Comparison of ENCODE assay signal across 13 cellular contexts in genomic region chr22:46844606-46845210, GRCh38.
DNase-seq lines count a peak whose midpoint lies in the region; ATAC-seq and TF ChIP-seq lines count a peak whose summit lies in the region.
"Had no signal": no experiment of that assay in that cellular context is flagged by ENCODE, and none has a peak within 500 bp of the region (broad histone marks: within the 10 kb centered on the region; RNA-seq: fewer than 3 reads in every experiment).

No MANE protein-coding gene starts in this region.

- intact Hi-C loops in mucosa of descending colon (cut with DNase I, micrococcal nuclease), result no loop called here

- H3K27me3 ChIP-seq in MG63 (no peaks in the 10 kb centered on the region), suprapubic skin (no peaks in the 10 kb centered on the region)
- H3K27me3 ChIP-seq: body of pancreas had no signal

- ATAC-seq in effector memory CD8-positive, alpha-beta T cell (replicated peaks), result no peak
- ATAC-seq in mucosa of descending colon (peak; percentile 9), GM19328 (IDR thresholded peaks at IDR 0.05; ENCODE audit: unreplicated experiment) (no peak)
- ATAC-seq: activated CD8-positive, alpha-beta T cell treated with anti-CD3 and anti-CD28 coated beads, Interleukin-2, amount 10 ng/mL, durations not matched to agents 7 days and 5 days; body of pancreas had no signal

- no peaks in the 10 kb centered on the region; the same call in 1 of the 2 replicates for H3K9me3 ChIP-seq in MG63
- H3K9me3 ChIP-seq in mucosa of descending colon, result no peaks in the 10 kb centered on the region
- no peaks in the 10 kb centered on the region for H3K9me3 ChIP-seq in suprapubic skin
- H3K9me3 ChIP-seq: body of pancreas, prostate gland had no signal

- no peak for TF ChIP-seq POLR2A in suprapubic skin (IDR thresholded peaks at IDR 0.05)

- no peak overlapping the region for H3K4me3 Mint-ChIP-seq in effector memory CD8-positive, alpha-beta T cell
- H3K4me3 Mint-ChIP-seq: activated CD8-positive, alpha-beta T cell treated with anti-CD3 and anti-CD28 coated beads, Interleukin-2, amount 10 ng/mL, durations not matched to agents 7 days and 5 days; memory B cell had no signal

- no peaks in the 10 kb centered on the region for H3K9me3 Mint-ChIP-seq in effector memory CD8-positive, alpha-beta T cell
- H3K9me3 Mint-ChIP-seq: memory B cell had no signal

- H3K27ac ChIP-seq in suprapubic skin, result no peak overlapping the region
- H3K27ac ChIP-seq: body of pancreas, prostate gland had no signal

- DNase-seq in MG63, result no peak
- DNase-seq in effector memory CD8-positive, alpha-beta T cell, result no peak
- DNase-seq in mucosa of descending colon, result no peak
- peak in 1 of 2 donors; percentile 71 for DNase-seq in suprapubic skin (ENCODE audit: low spot score in 2 of 2)
- no peak for DNase-seq in NCI-H2171 (lab: John Stamatoyannopoulos, UW)
- no peak for DNase-seq in mesenteric fat pad (ENCODE audit: low spot score)
- DNase-seq: activated CD8-positive, alpha-beta T cell treated with anti-CD3 and anti-CD28 coated beads, Interleukin-2, amount 10 ng/mL, durations not matched to agents 7 days and 5 days; body of pancreas; NCI-H1048; stimulated activated CD8-positive, alpha-beta memory T cell treated with anti-CD3 and anti-CD28 coated beads, Interleukin-4, amount 100 ng/mL, for 48 hours had no signal

- peaks cover 11% of the 10 kb centered on the region for H3K36me3 Mint-ChIP-seq in effector memory CD8-positive, alpha-beta T cell (ENCODE audit: insufficient read depth)

- peak overlapping the region; percentile 28 to 42 for H3K27ac Mint-ChIP-seq in effector memory CD8-positive, alpha-beta T cell
- H3K27ac Mint-ChIP-seq: activated CD8-positive, alpha-beta T cell treated with anti-CD3 and anti-CD28 coated beads, Interleukin-2, amount 10 ng/mL, durations not matched to agents 7 days and 5 days; memory B cell had no signal

- no peaks in the 10 kb centered on the region for H3K27me3 Mint-ChIP-seq in effector memory CD8-positive, alpha-beta T cell
- H3K27me3 Mint-ChIP-seq: memory B cell had no signal

- 88% methylated on average over 11 of the region's 11 CpGs for WGBS in suprapubic skin

- no peaks in the 10 kb centered on the region; the same call in 1 of the 2 replicates for H3K36me3 ChIP-seq in MG63
- H3K36me3 ChIP-seq in mucosa of descending colon (ENCODE audit: low read depth), result no peaks in the 10 kb centered on the region
- no peaks in the 10 kb centered on the region for H3K36me3 ChIP-seq in suprapubic skin
- H3K36me3 ChIP-seq: prostate gland had no signal

- H3K4me1 ChIP-seq in mucosa of descending colon (ENCODE audit: low read depth) (no peaks in the 10 kb centered on the region), suprapubic skin (peaks cover 35% of the 10 kb centered on the region)
- H3K4me1 ChIP-seq: body of pancreas, prostate gland had no signal

- H3K4me3 ChIP-seq in MG63, result peak overlapping the region; percentile 10; the same call in 1 of the 2 replicates
- no peak overlapping the region for H3K4me3 ChIP-seq in mucosa of descending colon
- peak overlapping the region; percentile 25 for H3K4me3 ChIP-seq in suprapubic skin
- H3K4me3 ChIP-seq: body of pancreas, prostate gland had no signal

- peaks cover 54 to 55% of the 10 kb centered on the region in 2 donors for H3K4me1 Mint-ChIP-seq in effector memory CD8-positive, alpha-beta T cell (ENCODE audit: low read depth in 2 of 2)

- no peak for TF ChIP-seq EP300 in suprapubic skin (IDR thresholded peaks at IDR 0.05)

- TF ChIP-seq CTCF in mucosa of descending colon (IDR thresholded peaks at IDR 0.05) (no peak), suprapubic skin (IDR thresholded peaks at IDR 0.05) (no peak)
